10 cellular contexts compared by ENCODE assay signal in the genomic region with DNA sequence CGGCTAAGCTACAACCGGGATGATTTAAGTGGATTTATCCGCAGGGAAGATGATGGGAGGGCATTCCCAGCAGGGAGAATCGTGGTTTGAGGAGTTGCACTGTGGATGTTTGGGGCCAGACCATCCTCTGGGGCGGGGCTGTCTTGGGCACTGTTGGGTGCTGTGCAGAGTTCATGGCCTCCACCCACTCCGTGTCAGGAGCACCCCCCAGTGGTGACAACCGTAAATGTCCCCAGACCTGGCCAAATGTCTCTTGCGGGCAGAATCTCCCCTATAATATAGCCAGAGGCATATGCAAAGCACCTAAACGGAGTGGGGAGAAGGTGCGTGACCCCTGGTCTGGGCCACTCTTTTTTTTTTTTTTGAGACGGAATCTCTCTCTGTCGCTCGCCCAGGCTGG. TPM values are rescaled to one million over a fixed set of nuclear protein-coding genes. Genes with fewer than 3 reads are reported as not detected.
DNase-seq lines count a peak whose midpoint lies in the region; ATAC-seq and TF ChIP-seq lines count a peak whose summit lies in the region.
"Had no signal": no experiment of that assay in that cellular context is flagged by ENCODE, and none has a peak within 500 bp of the region (broad histone marks: within the 10 kb centered on the region; RNA-seq: fewer than 3 reads in every experiment).

No MANE protein-coding gene starts in this region.

- DNase-seq in PC-3 (peak; percentile 42), left ventricle myocardium superior (peak; percentile 71), T1000 (lab: John Stamatoyannopoulos, UW) (no peak)
- peak; percentile 38 for DNase-seq in activated effector memory CD4-positive, alpha-beta T cell treated with Interleukin-2 at 50 U/mL for 16 hours
- DNase-seq in stimulated activated CD4-positive, alpha-beta T cell treated with anti-CD3 and anti-CD28 coated beads, TNF-alpha, amount 100 ng/mL, for 24 hours (ENCODE audit: low read depth in 3 of 3): peak; percentile 14 to 50 (median 22)

- no peak; the same call in 1 of the 2 replicates for ATAC-seq in PC-3
- peak; percentile 20 for ATAC-seq in left ventricle myocardium superior
- ATAC-seq in HG03432 (IDR thresholded peaks at IDR 0.05; ENCODE audit: unreplicated experiment): no peak
- ATAC-seq in GM21825 (IDR thresholded peaks at IDR 0.05; ENCODE audit: unreplicated experiment): no peak

- no peak overlapping the region for H3K9ac ChIP-seq in PC-3 (ENCODE audit: low read length)

- no peaks in the 10 kb centered on the region for H3K27me3 ChIP-seq in PC-3 (ENCODE audit: low read length)

- H3F3A ChIP-seq in PC-3 (ENCODE audit: low read length, unreplicated experiment): no peaks in the 10 kb centered on the region

- H3K79me2 ChIP-seq in PC-3 (ENCODE audit: low read length): no peaks in the 10 kb centered on the region

- no peak overlapping the region for H3K4me2 ChIP-seq in PC-3 (ENCODE audit: low read length)

- no peak overlapping the region for H3K27ac ChIP-seq in PC-3 (ENCODE audit: low read length)
- H3K27ac ChIP-seq: SK-N-MC, skin epidermis had no signal

- H3K4me1 ChIP-seq in PC-3 (ENCODE audit: insufficient read depth, low read length): peaks cover 4% of the 10 kb centered on the region; the same call in 1 of the 2 replicates

- no peaks in the 10 kb centered on the region for H3K9me2 ChIP-seq in PC-3 (replicated peaks; ENCODE audit: low read length)

- no TSS peak for BruUV-seq in PC-3 (replicated peaks; lab: Mats Ljungman, UMichigan)

- H3K9me3 ChIP-seq in PC-3 (ENCODE audit: low read length): no peaks in the 10 kb centered on the region

- POLR2A ChIA-PET in PC-3 (lab: Charles Lee; ENCODE audit: unreplicated experiment): no interaction called here

- H3K36me3 ChIP-seq in PC-3 (ENCODE audit: low read depth, low read length): no peaks in the 10 kb centered on the region; the same call in none of the 2 replicates

- intact Hi-C loops in PC-3 (cut with micrococcal nuclease): no loop called here
- intact Hi-C loops in left ventricle myocardium superior (cut with micrococcal nuclease): no loop called here

- H4K20me1 ChIP-seq in PC-3 (ENCODE audit: low read length): no peaks in the 10 kb centered on the region

- H2AFZ ChIP-seq in PC-3 (ENCODE audit: low read length): no peak overlapping the region

- no peak overlapping the region for H3K4me3 ChIP-seq in PC-3 (ENCODE audit: low read length)
- H3K4me3 ChIP-seq: SK-N-MC, skin epidermis had no signal

- peak; percentile 73 for TF ChIP-seq CTCF in GM12873 (IDR thresholded peaks at IDR 0.05; ENCODE audit: insufficient read depth, low read depth, low read length, missing control alignments)
- TF ChIP-seq CTCF in PC-3 (conservative IDR thresholded peaks at IDR 0.05; ENCODE audit: low read depth, low read length): peak; percentile 58

- CTCF ChIA-PET in PC-3 (lab: Charles Lee): no interaction called here

RNA-seq across cellular contexts. Expression of a gene that starts 40.2 kb away (rescaled TPM):
- total RNA-seq in PC-3 (2014; rRNA removed) (0.36 and 0.69 TPM in 2 replicates), left ventricle myocardium superior (not detected)

RNA-seq across cellular contexts. Expression of a gene that starts 43.2 kb away (rescaled TPM):
- not detected in 2 replicates for total RNA-seq in PC-3 (2014; rRNA removed)
- total RNA-seq in left ventricle myocardium superior: not detected
